In genomic region chr22:46246178-46246577, GRCh38 we compare ENCODE assay signal across 18 cellular contexts. TPM values are rescaled to one million over a fixed set of nuclear protein-coding genes. Genes with fewer than 3 reads are reported as not detected.
A peak's percentile ranks its signal among the peaks of the same experiment; 100 is the strongest.
DNase-seq lines count a peak whose midpoint lies in the region; TF ChIP-seq lines count a peak whose summit lies in the region.
"Had no signal": no experiment of that assay in that cellular context is flagged by ENCODE, and none has a peak within 500 bp of the region (broad histone marks: within the 10 kb centered on the region; RNA-seq: fewer than 3 reads in every experiment).

No MANE protein-coding gene starts in this region.

- H3K27me3 ChIP-seq in right atrium auricular region (no peaks in the 10 kb centered on the region), Loucy (ENCODE audit: insufficient read depth, low read length, poor library complexity, severe bottlenecking) (no peaks in the 10 kb centered on the region), osteoblast (ENCODE audit: insufficient read depth, low read length) (no peaks in the 10 kb centered on the region), hepatocyte (no peaks in the 10 kb centered on the region)
- H3K27me3 ChIP-seq: BLaER1 treated with 17β-estradiol and CSF1 and Interleukin-3, amounts not matched to agents 10 nM and 100 nM had no signal

- DNase-seq in right atrium auricular region (ENCODE audit: low spot score) (no peak), cardiac septum (ENCODE audit: low spot score) (no peak), osteoblast (ENCODE audit: insufficient read length, low spot score, missing footprints) (peak; percentile 75), KG1 (lab: John Stamatoyannopoulos, UW) (no peak), hepatocyte (ENCODE audit: low spot score) (no peak), NCI-H446 treated with DMSO at 0.1 percent for 48 hours (lab: John Stamatoyannopoulos, UW) (no peak)
- DNase-seq: CD4-positive, alpha-beta T cell; NCI-H1092; NCI-H1417 treated with DMSO at 0.1 percent for 48 hours; NCI-H1694 treated with DMSO at 0.1 percent for 48 hours; NCI-H2227 treated with DMSO at 0.1 percent for 48 hours; NCI-H510A; NCI-H69 had no signal

- H3K36me3 ChIP-seq in right atrium auricular region (peaks cover 13% of the 10 kb centered on the region), Loucy (ENCODE audit: insufficient read depth, low read length) (no peaks in the 10 kb centered on the region), osteoblast (ENCODE audit: insufficient read depth, low read length) (peaks cover 5% of the 10 kb centered on the region), hepatocyte (replicated peaks; ENCODE audit: insufficient read depth, low read depth) (no peaks in the 10 kb centered on the region)

- peaks cover 0 to 56% of the 10 kb centered on the region in 2 donors for H3K4me1 ChIP-seq in right atrium auricular region
- H3K4me1 ChIP-seq in Loucy (ENCODE audit: insufficient read depth, low read length, poor library complexity, severe bottlenecking): peaks cover 67% of the 10 kb centered on the region
- H3K4me1 ChIP-seq in osteoblast (ENCODE audit: insufficient read depth, low read length): peaks cover 7% of the 10 kb centered on the region
- H3K4me1 ChIP-seq in hepatocyte (ENCODE audit: insufficient read depth): peaks cover 6% of the 10 kb centered on the region

- TF ChIP-seq CTCF in right atrium auricular region (IDR thresholded peaks at IDR 0.05) (no peak), Loucy (conservative IDR thresholded peaks at IDR 0.05; ENCODE audit: low read length) (no peak), osteoblast (IDR thresholded peaks at IDR 0.05; ENCODE audit: extremely low read depth, low read depth, low read length) (no peak), hepatocyte (IDR thresholded peaks at IDR 0.05; ENCODE audit: poor library complexity) (no peak)

- H4K20me1 ChIP-seq in Loucy (ENCODE audit: insufficient read depth, low read length, poor library complexity, severe bottlenecking) (no peaks in the 10 kb centered on the region), osteoblast (ENCODE audit: insufficient read depth, low read length) (peaks cover 5% of the 10 kb centered on the region), hepatocyte (ENCODE audit: insufficient read depth, poor library complexity, severe bottlenecking) (no peaks in the 10 kb centered on the region)

- peaks cover 70% of the 10 kb centered on the region for H3K79me2 ChIP-seq in Loucy (ENCODE audit: insufficient read depth, low read length)
- H3K79me2 ChIP-seq in osteoblast (ENCODE audit: insufficient read depth, low read length): peaks cover 6% of the 10 kb centered on the region
- H3K79me2 ChIP-seq in hepatocyte: peaks cover 6% of the 10 kb centered on the region

- peak overlapping the region; percentile 79 to 81 for H3K27ac ChIP-seq in right atrium auricular region
- no peak overlapping the region for H3K27ac ChIP-seq in osteoblast (ENCODE audit: low read depth, low read length)
- no peak overlapping the region for H3K27ac ChIP-seq in hepatocyte
- H3K27ac ChIP-seq: KMS-11 had no signal

- 92% methylated on average over 10 of the region's 10 CpGs for WGBS in hepatocyte (ENCODE audit: low lambda C conversion rate, missing lambda C conversion rate)

- intact Hi-C loops in cardiac septum (cut with DNase I): loop anchor here (5.0 kb wide), 2 partner anchors 99 to 249 kb away; no protein-coding TSS in a partner anchor

- H3K9me2 ChIP-seq in Loucy (replicated peaks; ENCODE audit: low read depth, low read length) (no peaks in the 10 kb centered on the region), hepatocyte (replicated peaks; ENCODE audit: insufficient read depth) (no peaks in the 10 kb centered on the region)
- H3K9me2 ChIP-seq: SK-N-SH had no signal

- H3F3A ChIP-seq in Loucy (ENCODE audit: low read depth): peaks cover 3% of the 10 kb centered on the region; the same call in 1 of the 2 replicates

- H3K4me3 ChIP-seq in right atrium auricular region (no peak overlapping the region), Loucy (ENCODE audit: low read length, poor library complexity, severe bottlenecking) (peak overlapping the region; percentile 23), osteoblast (ENCODE audit: insufficient read depth, low read length) (no peak overlapping the region), hepatocyte (no peak overlapping the region)
- H3K4me3 ChIP-seq: BLaER1 treated with 17β-estradiol and CSF1 and Interleukin-3, amounts not matched to agents 10 nM and 100 nM had no signal

- H2AFZ ChIP-seq in Loucy (ENCODE audit: low read length) (no peak overlapping the region), osteoblast (ENCODE audit: low read length) (no peak overlapping the region), hepatocyte (no peak overlapping the region)

- no peaks in the 10 kb centered on the region for H3K9me3 ChIP-seq in right atrium auricular region
- H3K9me3 ChIP-seq in Loucy (ENCODE audit: insufficient read depth, low read depth, low read length): no peaks in the 10 kb centered on the region
- no peaks in the 10 kb centered on the region for H3K9me3 ChIP-seq in osteoblast (ENCODE audit: low read depth, low read length)
- H3K9me3 ChIP-seq in hepatocyte (ENCODE audit: low read depth): no peaks in the 10 kb centered on the region
- H3K9me3 ChIP-seq: SK-N-SH had no signal

- H3K9ac ChIP-seq in Loucy (ENCODE audit: low read depth, low read length, poor library complexity, severe bottlenecking): peak overlapping the region; percentile 42
- H3K9ac ChIP-seq: BLaER1 treated with 17β-estradiol and CSF1 and Interleukin-3, amounts not matched to agents 10 nM and 100 nM; KMS-11; SK-N-SH had no signal

- peak overlapping the region; percentile 85 for H3K4me2 ChIP-seq in Loucy (ENCODE audit: low read depth, low read length, poor library complexity, severe bottlenecking)
- H3K4me2 ChIP-seq in osteoblast (ENCODE audit: insufficient read depth, low read length): no peak overlapping the region
- no peak overlapping the region for H3K4me2 ChIP-seq in hepatocyte
- H3K4me2 ChIP-seq: KMS-11, SK-N-SH had no signal

RNA-seq across cellular contexts. Expression of gene CDPF1, which starts 3.9 kb away (rescaled TPM):
- 10 to 100 TPM in 1 of 2 donors, 1 to 10 TPM in 1; 9.7 to 11.9 TPM for total RNA-seq in right atrium auricular region
- 7.6 TPM for total RNA-seq in cardiac septum
- 12.7 and 15.0 TPM in 2 replicates for total RNA-seq in osteoblast
- total RNA-seq in hepatocyte: 11.1 and 13.6 TPM in 2 replicates
- 8.2 and 16.7 TPM in 2 replicates for polyA plus RNA-seq in hepatocyte

RNA-seq across cellular contexts. Expression of gene PKDREJ, which starts 17.0 kb away (rescaled TPM):
- total RNA-seq in right atrium auricular region (under 1 TPM; 0.04 to 0.07 TPM), cardiac septum (0.11 TPM), osteoblast (not detected in 2 replicates), hepatocyte (0.16 TPM in 1 of 2 replicates, not detected in the other)
- polyA plus RNA-seq in hepatocyte: 0.16 TPM in 1 of 2 replicates, not detected in the other
- total RNA-seq: CD4-positive, alpha-beta T cell; OCI-LY7 had no signal
- polyA plus RNA-seq: SK-N-SH had no signal

RNA-seq across cellular contexts. Expression of gene TTC38, which starts 21.6 kb away (rescaled TPM):
- 10 to 100 TPM; 22.6 to 41.7 TPM for total RNA-seq in right atrium auricular region
- 21.5 TPM for total RNA-seq in cardiac septum
- total RNA-seq in osteoblast: 25.6 and 29.3 TPM in 2 replicates
- 62.4 and 85.8 TPM in 2 replicates for total RNA-seq in hepatocyte
- polyA plus RNA-seq in hepatocyte: 44.3 and 48.3 TPM in 2 replicates

RNA-seq across cellular contexts. Expression of gene GTSE1, which starts 50.5 kb away (rescaled TPM):
- total RNA-seq in right atrium auricular region: under 1 TPM; 0.16 to 0.63 TPM
- total RNA-seq in cardiac septum: 0.32 TPM
- total RNA-seq in osteoblast: 1.8 and 2.1 TPM in 2 replicates
- 2.6 and 4.4 TPM in 2 replicates for total RNA-seq in hepatocyte
- 4.1 and 5.9 TPM in 2 replicates for polyA plus RNA-seq in hepatocyte

Comparison
In these comparisons a context has a peak if more than half of its experiments do, and no peak if none do; other contexts are left out.
1. H3K27ac ChIP-seq: peak in right atrium auricular region (2 of 2); none in osteoblast (single experiment) and hepatocyte (single experiment).